ENCODE assay signal across 12 cellular contexts in the genomic region with DNA sequence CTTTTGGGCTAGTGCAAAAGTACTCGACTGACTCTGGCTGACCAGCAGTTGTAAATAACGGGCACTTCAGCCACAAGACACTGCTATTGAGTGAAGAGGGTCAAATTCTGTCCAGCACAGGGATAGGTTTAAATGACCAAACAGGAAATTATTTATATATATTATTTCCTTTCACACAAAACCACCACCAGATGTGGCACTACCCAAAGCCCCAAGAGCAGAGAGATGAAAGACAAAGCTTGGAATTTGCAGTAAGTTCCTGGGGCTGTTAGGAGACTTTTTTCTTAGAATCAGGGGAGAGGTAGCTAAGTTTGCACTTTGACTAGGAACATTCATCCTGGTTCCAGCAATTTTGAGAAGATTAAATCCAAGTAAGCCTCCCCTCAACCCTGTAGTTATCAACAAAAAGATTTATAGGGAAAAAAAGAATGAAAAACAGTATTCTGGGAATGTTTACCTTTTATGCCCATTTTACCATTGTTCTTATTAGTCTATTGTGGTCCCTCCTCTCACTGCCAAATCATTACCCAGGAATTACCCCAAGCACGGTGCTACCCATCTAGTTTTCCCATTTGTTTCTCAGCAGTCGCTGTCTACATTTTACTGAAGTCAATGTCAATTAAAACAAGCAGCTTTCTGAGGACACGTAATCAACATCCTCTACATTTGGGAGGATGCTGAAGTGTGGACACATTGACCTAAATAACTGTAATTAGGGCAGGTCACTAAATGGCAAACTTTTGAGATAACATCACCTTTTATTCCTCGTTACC. TPM values are rescaled to one million over a fixed set of nuclear protein-coding genes. Genes with fewer than 3 reads are reported as not detected.
A peak's percentile ranks its signal among the peaks of the same experiment; 100 is the strongest.
DNase-seq lines count a peak whose midpoint lies in the region; ATAC-seq and TF ChIP-seq lines count a peak whose summit lies in the region.
"Had no signal": no experiment of that assay in that cellular context is flagged by ENCODE, and none has a peak within 500 bp of the region (broad histone marks: within the 10 kb centered on the region; RNA-seq: fewer than 3 reads in every experiment).

No MANE protein-coding gene starts in this region.

- no peaks in the 10 kb centered on the region for H3K79me2 ChIP-seq in DND-41 (ENCODE audit: insufficient read depth, low read length)

- peak overlapping the region; percentile 75 for H3K4me3 Mint-ChIP-seq in activated T-helper 17 cell treated with anti-CD3 and anti-CD28 coated beads, Interleukin-2, amount 50 U/mL, for 72 hours
- H3K4me3 Mint-ChIP-seq in naive thymus-derived CD8-positive, alpha-beta T cell: peak overlapping the region in 7 of 10 donors; percentile 44 to 69 (median 58)
- H3K4me3 Mint-ChIP-seq in glutamatergic neuron (ENCODE audit: unreplicated experiment): no peak overlapping the region

- TF ChIP-seq CTCF in DND-41 (IDR thresholded peaks at IDR 0.05; ENCODE audit: borderline replicate concordance, extremely low read depth, low read length, poor library complexity, severe bottlenecking) (no peak), glutamatergic neuron (IDR thresholded peaks at IDR 0.05; ENCODE audit: partially characterized antibody, unreplicated experiment) (no peak)

- H3K9me3 ChIP-seq in DND-41 (ENCODE audit: insufficient read depth, low read length, severe bottlenecking) (no peaks in the 10 kb centered on the region), KOPT-K1 (ENCODE audit: insufficient read depth, low read length, poor library complexity, severe bottlenecking) (no peaks in the 10 kb centered on the region)

- no peak overlapping the region for H3K27ac ChIP-seq in DND-41 (ENCODE audit: low read length)
- H3K27ac ChIP-seq in KOPT-K1 (ENCODE audit: low read depth, low read length, poor library complexity, severe bottlenecking): peak overlapping the region; percentile 14

- H2AFZ ChIP-seq in DND-41 (ENCODE audit: low read depth, low read length): no peak overlapping the region

- H3K4me2 ChIP-seq in DND-41 (ENCODE audit: insufficient read depth, low read length): no peak overlapping the region

- peaks cover 42% of the 10 kb centered on the region for H3K4me1 Mint-ChIP-seq in activated T-helper 17 cell treated with anti-CD3 and anti-CD28 coated beads, Interleukin-2, amount 50 U/mL, for 72 hours
- H3K4me1 Mint-ChIP-seq in naive thymus-derived CD8-positive, alpha-beta T cell: peaks cover 39 to 90% (median 78%) of the 10 kb centered on the region in 4 donors
- H3K4me1 Mint-ChIP-seq in glutamatergic neuron (ENCODE audit: low read depth, unreplicated experiment): no peaks in the 10 kb centered on the region

- no peak overlapping the region for H3K9ac ChIP-seq in DND-41 (ENCODE audit: low read depth, low read length)

- ATAC-seq in DND-41 (ENCODE audit: insufficient read depth, low read depth): peak; percentile 66
- ATAC-seq in activated T-helper 17 cell treated with anti-CD3 and anti-CD28 coated beads, Interleukin-2, amount 50 U/mL, for 72 hours (replicated peaks): no peak
- ATAC-seq in naive thymus-derived CD8-positive, alpha-beta T cell: no peak
- ATAC-seq: left lobe of liver had no signal

- peaks cover 7% of the 10 kb centered on the region for H3K27me3 ChIP-seq in DND-41 (ENCODE audit: insufficient read depth, low read length, poor library complexity)

- H3K4me1 ChIP-seq in DND-41 (ENCODE audit: insufficient read depth, low read length): peaks cover 12% of the 10 kb centered on the region

- no peaks in the 10 kb centered on the region for H3K9me3 Mint-ChIP-seq in activated T-helper 17 cell treated with anti-CD3 and anti-CD28 coated beads, Interleukin-2, amount 50 U/mL, for 72 hours
- no peaks in the 10 kb centered on the region for H3K9me3 Mint-ChIP-seq in naive thymus-derived CD8-positive, alpha-beta T cell
- H3K9me3 Mint-ChIP-seq in glutamatergic neuron (ENCODE audit: unreplicated experiment): no peaks in the 10 kb centered on the region

- peaks cover 90% of the 10 kb centered on the region for H3K36me3 Mint-ChIP-seq in activated T-helper 17 cell treated with anti-CD3 and anti-CD28 coated beads, Interleukin-2, amount 50 U/mL, for 72 hours (ENCODE audit: low read depth)
- peaks cover 9 to 67% (median 28%) of the 10 kb centered on the region in 3 donors for H3K36me3 Mint-ChIP-seq in naive thymus-derived CD8-positive, alpha-beta T cell
- no peaks in the 10 kb centered on the region for H3K36me3 Mint-ChIP-seq in glutamatergic neuron (ENCODE audit: unreplicated experiment)

- peak overlapping the region; percentile 90 for H3K27ac Mint-ChIP-seq in activated T-helper 17 cell treated with anti-CD3 and anti-CD28 coated beads, Interleukin-2, amount 50 U/mL, for 72 hours
- peak overlapping the region; percentile 66 to 98 (median 91) for H3K27ac Mint-ChIP-seq in naive thymus-derived CD8-positive, alpha-beta T cell
- no peak overlapping the region for H3K27ac Mint-ChIP-seq in glutamatergic neuron (ENCODE audit: unreplicated experiment)

- H3K36me3 ChIP-seq in DND-41 (ENCODE audit: insufficient read depth, low read length) (no peaks in the 10 kb centered on the region), KOPT-K1 (ENCODE audit: insufficient read depth, low read length) (no peaks in the 10 kb centered on the region)

- DNase-seq in DND-41 (peak; percentile 27), glomerular visceral epithelial cell (ENCODE audit: extremely low spot score) (no peak), erythroblast (lab: John Stamatoyannopoulos, UW) (no peak), glutamatergic neuron (no peak)
- no peak for DNase-seq in naive thymus-derived CD8-positive, alpha-beta T cell
- DNase-seq: amygdala, DMS79 treated with DMSO at 0.1 percent for 48 hours, hippocampal formation, small intestine had no signal

- POLR2A ChIA-PET in naive thymus-derived CD8-positive, alpha-beta T cell (lab: Charles Lee): interaction anchor here (1.0 to 3.1 kb wide), 6 partner anchors 11 to 84 kb away, joined by 3 to 24 read pairs (median 6); no protein-coding TSS in a partner anchor

- no peak for TF ChIP-seq POLR2A in erythroblast (IDR thresholded peaks at IDR 0.05; ENCODE audit: low read length)

- H3K4me3 ChIP-seq in DND-41 (ENCODE audit: low read depth in 1 of 2, low read length in 2 of 2): no peak overlapping the region

- H4K20me1 ChIP-seq in DND-41 (ENCODE audit: insufficient read depth, low read length): no peaks in the 10 kb centered on the region

- H3K27me3 Mint-ChIP-seq in activated T-helper 17 cell treated with anti-CD3 and anti-CD28 coated beads, Interleukin-2, amount 50 U/mL, for 72 hours: no peaks in the 10 kb centered on the region
- H3K27me3 Mint-ChIP-seq in naive thymus-derived CD8-positive, alpha-beta T cell: no peaks in the 10 kb centered on the region
- H3K27me3 Mint-ChIP-seq in glutamatergic neuron (ENCODE audit: unreplicated experiment): no peaks in the 10 kb centered on the region

RNA-seq across cellular contexts. Expression of a gene that starts 43.5 kb away (rescaled TPM):
- total RNA-seq in activated T-helper 17 cell treated with anti-CD3 and anti-CD28 coated beads, Interleukin-2, amount 50 U/mL, for 72 hours: under 1 TPM in 1 of 2 donors, not detected in 1; 0.40 TPM
- not detected for total RNA-seq in naive thymus-derived CD8-positive, alpha-beta T cell
- not detected for polyA plus RNA-seq in naive thymus-derived CD8-positive, alpha-beta T cell
- not detected for total RNA-seq in glutamatergic neuron (ENCODE audit: unreplicated experiment)

RNA-seq across cellular contexts. Expression of a gene that starts 50.9 kb away (rescaled TPM):
- total RNA-seq in activated T-helper 17 cell treated with anti-CD3 and anti-CD28 coated beads, Interleukin-2, amount 50 U/mL, for 72 hours: 10 to 100 TPM; 24.6 to 45.2 TPM
- 10 to 100 TPM; 28.9 to 33.2 TPM for total RNA-seq in naive thymus-derived CD8-positive, alpha-beta T cell
- polyA plus RNA-seq in naive thymus-derived CD8-positive, alpha-beta T cell: 10 to 100 TPM; 75.6 to 81.6 (median 76.7) TPM
- 52.2 TPM for total RNA-seq in glutamatergic neuron (ENCODE audit: unreplicated experiment)
